20 cellular contexts compared by ENCODE assay signal in the genomic region with DNA sequence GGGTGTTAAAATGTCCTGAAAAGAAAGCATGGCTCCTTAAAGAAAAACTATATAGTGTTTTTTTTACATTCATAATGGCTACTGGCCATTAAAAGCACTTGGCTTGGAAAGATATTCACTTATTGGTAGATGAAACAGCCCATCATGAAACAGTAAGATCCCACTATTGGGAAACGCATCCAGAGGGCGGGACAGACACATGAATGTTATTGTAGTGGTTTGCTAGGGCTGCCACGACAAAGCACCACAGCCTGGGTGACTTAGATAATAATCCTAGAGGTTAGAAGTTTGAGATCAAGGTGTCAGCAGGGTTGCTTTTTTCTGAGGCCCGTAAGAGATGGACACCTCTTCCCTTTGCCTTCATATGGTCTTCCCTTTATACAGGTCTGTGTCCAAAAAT.
"Had no signal": no experiment of that assay in that cellular context is flagged by ENCODE, and none has a peak within 500 bp of the region (broad histone marks: within the 10 kb centered on the region; RNA-seq: fewer than 3 reads in every experiment).

No MANE protein-coding gene starts in this region.

- H3K9me3 ChIP-seq: neutrophil, upper lobe of right lung had no signal

- H3K36me3 ChIP-seq: cardiac muscle cell, neutrophil, upper lobe of right lung had no signal

- H3K27me3 ChIP-seq: cardiac muscle cell, dorsolateral prefrontal cortex, upper lobe of right lung had no signal

- H3K4me3 ChIP-seq: cardiac muscle cell, dorsolateral prefrontal cortex, skin epidermis, upper lobe of right lung had no signal

- DNase-seq: activated CD4-positive, alpha-beta memory T cell treated with anti-CD3 and anti-CD28 coated beads for 36 hours; activated CD4-positive, alpha-beta T cell treated with anti-CD3 and anti-CD28 coated beads for 36 hours; activated CD8-positive, alpha-beta memory T cell treated with anti-CD3 and anti-CD28 coated beads, Interleukin-2, amount 10 ng/mL, durations not matched to agents 7 days and 5 days; activated naive CD4-positive, alpha-beta T cell treated with anti-CD3 and anti-CD28 coated beads for 36 hours; activated naive CD8-positive, alpha-beta T cell treated with anti-CD3 and anti-CD28 coated beads, Interleukin-2, amount 50 U/mL, for 24 hours; activated T-cell treated with anti-CD3 and anti-CD28 coated beads, Interleukin-2, amount 50 U/mL, for 1 hour; dorsolateral prefrontal cortex; endodermal cell; hippocampal formation; mesendoderm; natural killer cell; stimulated activated CD4-positive, alpha-beta T cell treated with anti-CD3 and anti-CD28 coated beads, Interleukin-15, amount 100 ng/mL, for 24 hours; stimulated activated CD4-positive, alpha-beta T cell treated with anti-CD3 and anti-CD28 coated beads, Interleukin-4, amount 100 ng/mL, for 1 hour; stimulated activated naive B cell treated with anti-CD40 and anti-IgM and Interleukin-4, amounts not matched to agents 10 μg/mL and 1 μg/mL and 100 μg/mL, for 72 hours; T-cell; T1000; upper lobe of right lung had no signal

- H3K27ac ChIP-seq: cardiac muscle cell, dorsolateral prefrontal cortex, neutrophil, upper lobe of right lung had no signal

- ATAC-seq: activated CD4-positive, alpha-beta T cell treated with anti-CD3 and anti-CD28 coated beads for 36 hours; activated CD8-positive, alpha-beta memory T cell treated with anti-CD3 and anti-CD28 coated beads, Interleukin-2, amount 10 ng/mL, durations not matched to agents 7 days and 5 days; activated naive CD8-positive, alpha-beta T cell treated with anti-CD3 and anti-CD28 coated beads, Interleukin-2, amount 50 U/mL, for 24 hours; natural killer cell; stimulated activated naive B cell treated with anti-CD40 and anti-IgM and Interleukin-4, amounts not matched to agents 10 μg/mL and 1 μg/mL and 100 μg/mL, for 72 hours; T-cell; upper lobe of right lung had no signal
